ENCODE assay signal across 8 cellular contexts in genomic region chr14:77375973-77376372, GRCh38. TPM values are rescaled to one million over a fixed set of nuclear protein-coding genes. Genes with fewer than 3 reads are reported as not detected.
DNase-seq lines count a peak whose midpoint lies in the region; ATAC-seq and TF ChIP-seq lines count a peak whose summit lies in the region.

No MANE protein-coding gene starts in this region.

- intact Hi-C loops in lower leg skin (cut with DNase I; ENCODE audit: low total_unique reads), result no loop called here

- peaks cover 16% of the 10 kb centered on the region for H3K36me3 Mint-ChIP-seq in activated naive CD4-positive, alpha-beta T cell treated with anti-CD3 and anti-CD28 coated beads, Interleukin-2, amount 10 ng/mL, durations not matched to agents 7 days and 5 days
- H3K36me3 Mint-ChIP-seq in activated naive CD4-positive, alpha-beta T cell treated with anti-CD3 and anti-CD28 coated beads, Interleukin-2, amount 50 U/mL, for 72 hours, result peaks cover 6 to 35% of the 10 kb centered on the region in 2 donors
- H3K36me3 Mint-ChIP-seq in activated naive CD8-positive, alpha-beta T cell treated with anti-CD3 and anti-CD28 coated beads, Interleukin-2, amount 50 U/mL, for 24 hours (ENCODE audit: low read depth), result peaks cover 25% of the 10 kb centered on the region
- H3K36me3 Mint-ChIP-seq in type B pancreatic cell, result peaks cover 3% of the 10 kb centered on the region

- peak overlapping the region; percentile 71 for H3K4me3 ChIP-seq in lower leg skin (ENCODE audit: low read depth, poor library complexity, severe bottlenecking)

- CTCF ChIA-PET in activated naive CD4-positive, alpha-beta T cell treated with anti-CD3 and anti-CD28 coated beads, Interleukin-2, amount 10 ng/mL, durations not matched to agents 7 days and 5 days (lab: Charles Lee), result no interaction called here

- H3K9me3 Mint-ChIP-seq in activated naive CD4-positive, alpha-beta T cell treated with anti-CD3 and anti-CD28 coated beads, Interleukin-2, amount 10 ng/mL, durations not matched to agents 7 days and 5 days, result no peaks in the 10 kb centered on the region
- peaks cover 0 to 10% of the 10 kb centered on the region in 2 donors for H3K9me3 Mint-ChIP-seq in activated naive CD4-positive, alpha-beta T cell treated with anti-CD3 and anti-CD28 coated beads, Interleukin-2, amount 50 U/mL, for 72 hours
- H3K9me3 Mint-ChIP-seq in activated naive CD8-positive, alpha-beta T cell treated with anti-CD3 and anti-CD28 coated beads, Interleukin-2, amount 50 U/mL, for 24 hours, result no peaks in the 10 kb centered on the region
- no peaks in the 10 kb centered on the region for H3K9me3 Mint-ChIP-seq in type B pancreatic cell

- TF ChIP-seq CTCF in lower leg skin (IDR thresholded peaks at IDR 0.05) (no peak), type B pancreatic cell (conservative IDR thresholded peaks at IDR 0.05) (no peak)

- no peak for DNase-seq in activated naive CD4-positive, alpha-beta T cell treated with anti-CD3 and anti-CD28 coated beads, Interleukin-2, amount 10 ng/mL, durations not matched to agents 7 days and 5 days
- no peak for DNase-seq in activated naive CD4-positive, alpha-beta T cell treated with anti-CD3 and anti-CD28 coated beads, Interleukin-2, amount 50 U/mL, for 72 hours (ENCODE audit: low spot score in 2 of 2)
- no peak for DNase-seq in activated naive CD8-positive, alpha-beta T cell treated with anti-CD3 and anti-CD28 coated beads, Interleukin-2, amount 50 U/mL, for 24 hours
- DNase-seq in lower leg skin (ENCODE audit: low spot score in 2 of 2) (no peak), type B pancreatic cell (ENCODE audit: extremely low spot score, unreplicated experiment) (no peak), SW 1271 (lab: John Stamatoyannopoulos, UW) (no peak), NCI-H187 (lab: John Stamatoyannopoulos, UW) (no peak)

- WGBS in lower leg skin, 2 donors, result 24 to 37% methylated on average over 7 of the region's 7 CpGs

- no peak for ATAC-seq in activated naive CD4-positive, alpha-beta T cell treated with anti-CD3 and anti-CD28 coated beads, Interleukin-2, amount 50 U/mL, for 72 hours
- no peak for ATAC-seq in activated naive CD8-positive, alpha-beta T cell treated with anti-CD3 and anti-CD28 coated beads, Interleukin-2, amount 50 U/mL, for 24 hours
- no peak for ATAC-seq in HG02610 (IDR thresholded peaks at IDR 0.05; ENCODE audit: unreplicated experiment)

- peaks cover 38% of the 10 kb centered on the region for H3K4me1 Mint-ChIP-seq in activated naive CD4-positive, alpha-beta T cell treated with anti-CD3 and anti-CD28 coated beads, Interleukin-2, amount 10 ng/mL, durations not matched to agents 7 days and 5 days
- H3K4me1 Mint-ChIP-seq in activated naive CD8-positive, alpha-beta T cell treated with anti-CD3 and anti-CD28 coated beads, Interleukin-2, amount 50 U/mL, for 24 hours, result peaks cover 47% of the 10 kb centered on the region
- peaks cover 27% of the 10 kb centered on the region for H3K4me1 Mint-ChIP-seq in type B pancreatic cell (ENCODE audit: unreplicated experiment)

- peaks cover 4% of the 10 kb centered on the region for H3K27me3 Mint-ChIP-seq in activated naive CD4-positive, alpha-beta T cell treated with anti-CD3 and anti-CD28 coated beads, Interleukin-2, amount 10 ng/mL, durations not matched to agents 7 days and 5 days
- no peaks in the 10 kb centered on the region for H3K27me3 Mint-ChIP-seq in activated naive CD8-positive, alpha-beta T cell treated with anti-CD3 and anti-CD28 coated beads, Interleukin-2, amount 50 U/mL, for 24 hours
- no peaks in the 10 kb centered on the region for H3K27me3 Mint-ChIP-seq in type B pancreatic cell

- peak overlapping the region; percentile 85 for H3K27ac Mint-ChIP-seq in activated naive CD4-positive, alpha-beta T cell treated with anti-CD3 and anti-CD28 coated beads, Interleukin-2, amount 10 ng/mL, durations not matched to agents 7 days and 5 days
- H3K27ac Mint-ChIP-seq in activated naive CD4-positive, alpha-beta T cell treated with anti-CD3 and anti-CD28 coated beads, Interleukin-2, amount 50 U/mL, for 72 hours, result peak overlapping the region in 1 of 2 donors; percentile 98
- H3K27ac Mint-ChIP-seq in activated naive CD8-positive, alpha-beta T cell treated with anti-CD3 and anti-CD28 coated beads, Interleukin-2, amount 50 U/mL, for 24 hours, result peak overlapping the region; percentile 89
- peak overlapping the region; percentile 84 for H3K27ac Mint-ChIP-seq in type B pancreatic cell

- H3K4me3 Mint-ChIP-seq in activated naive CD4-positive, alpha-beta T cell treated with anti-CD3 and anti-CD28 coated beads, Interleukin-2, amount 10 ng/mL, durations not matched to agents 7 days and 5 days, result peak overlapping the region; percentile 89
- no peak overlapping the region for H3K4me3 Mint-ChIP-seq in activated naive CD8-positive, alpha-beta T cell treated with anti-CD3 and anti-CD28 coated beads, Interleukin-2, amount 50 U/mL, for 24 hours
- peak overlapping the region; percentile 90 for H3K4me3 Mint-ChIP-seq in type B pancreatic cell

- TF ChIP-seq POLR2A in lower leg skin (IDR thresholded peaks at IDR 0.05), result no peak

RNA-seq across cellular contexts. Expression of gene TMED8, which starts 0.9 kb away (rescaled TPM):
- 10 to 100 TPM; 15.2 to 32.9 TPM for total RNA-seq in activated naive CD4-positive, alpha-beta T cell treated with anti-CD3 and anti-CD28 coated beads, Interleukin-2, amount 50 U/mL, for 72 hours
- total RNA-seq in lower leg skin (1 to 10 TPM; 6.4 to 8.9 (median 7.4) TPM), type B pancreatic cell (ENCODE audit: low replicate concordance) (17.4 and 17.5 TPM in 2 replicates)

RNA-seq across cellular contexts. Expression of gene SAMD15, which starts 1.2 kb away (rescaled TPM):
- total RNA-seq in activated naive CD4-positive, alpha-beta T cell treated with anti-CD3 and anti-CD28 coated beads, Interleukin-2, amount 50 U/mL, for 72 hours, result under 1 TPM; 0.20 to 0.27 TPM
- total RNA-seq in lower leg skin (under 1 TPM in 1 of 4 donors, not detected in 3; 0.64 TPM), type B pancreatic cell (ENCODE audit: low replicate concordance) (4.0 and 9.7 TPM in 2 replicates)

RNA-seq across cellular contexts. Expression of gene NOXRED1, which starts 47.4 kb away (rescaled TPM):
- total RNA-seq in activated naive CD4-positive, alpha-beta T cell treated with anti-CD3 and anti-CD28 coated beads, Interleukin-2, amount 50 U/mL, for 72 hours, result under 1 TPM; 0.47 to 0.87 TPM
- total RNA-seq in lower leg skin (under 1 TPM; 0.15 to 0.63 (median 0.40) TPM), type B pancreatic cell (ENCODE audit: low replicate concordance) (0.46 and 0.57 TPM in 2 replicates)

RNA-seq across cellular contexts. Expression of gene GSTZ1, which starts 55.1 kb away (rescaled TPM):
- 10 to 100 TPM; 13.9 to 22.2 TPM for total RNA-seq in activated naive CD4-positive, alpha-beta T cell treated with anti-CD3 and anti-CD28 coated beads, Interleukin-2, amount 50 U/mL, for 72 hours
- total RNA-seq in lower leg skin (10 to 100 TPM; 24.6 to 37.5 (median 29.9) TPM), type B pancreatic cell (ENCODE audit: low replicate concordance) (16.0 and 18.9 TPM in 2 replicates)

RNA-seq across cellular contexts. Expression of gene POMT2, which starts 55.3 kb away (rescaled TPM):
- 10 to 100 TPM; 15.5 to 18.0 TPM for total RNA-seq in activated naive CD4-positive, alpha-beta T cell treated with anti-CD3 and anti-CD28 coated beads, Interleukin-2, amount 50 U/mL, for 72 hours
- total RNA-seq in lower leg skin, result 10 to 100 TPM in 3 of 4 donors, 1 to 10 TPM in 1; 9.1 to 23.0 (median 15.9) TPM
- total RNA-seq in type B pancreatic cell (ENCODE audit: low replicate concordance), result 45.4 and 51.5 TPM in 2 replicates
